18 cellular contexts compared by ENCODE assay signal in the genomic region with DNA sequence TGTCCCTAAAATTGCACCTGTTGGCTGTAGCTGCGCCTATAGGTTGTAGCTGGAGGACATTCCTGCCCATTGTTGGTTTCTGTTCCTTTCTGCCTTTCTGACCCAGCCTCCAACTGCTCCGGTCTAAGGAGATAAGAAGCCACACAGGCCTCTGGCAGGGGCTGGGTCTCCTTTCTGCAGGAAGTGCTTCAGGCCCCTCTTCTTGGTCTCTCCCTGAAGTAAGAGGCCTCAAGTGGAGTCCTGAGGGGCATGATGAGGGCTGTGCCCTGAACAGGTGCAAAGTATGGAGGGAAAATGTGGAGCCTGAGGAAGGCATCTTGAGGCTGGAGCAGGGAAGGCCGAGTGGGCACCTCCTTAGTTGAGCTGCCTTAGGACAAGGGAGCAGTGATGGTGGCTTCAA. TPM values are rescaled to one million over a fixed set of nuclear protein-coding genes. Genes with fewer than 3 reads are reported as not detected.
DNase-seq lines count a peak whose midpoint lies in the region; ATAC-seq and TF ChIP-seq lines count a peak whose summit lies in the region.
"Had no signal": no experiment of that assay in that cellular context is flagged by ENCODE, and none has a peak within 500 bp of the region (broad histone marks: within the 10 kb centered on the region; RNA-seq: fewer than 3 reads in every experiment).

No MANE protein-coding gene starts in this region.

- no peaks in the 10 kb centered on the region for H3K9me3 Mint-ChIP-seq in MCF 10A (ENCODE audit: unreplicated experiment)
- H3K9me3 Mint-ChIP-seq: activated B cell treated with CpG ODN at 0.5 μM for 24 hours; activated naive CD4-positive, alpha-beta T cell treated with anti-CD3 and anti-CD28 coated beads, Interleukin-2, amount 10 ng/mL, durations not matched to agents 7 days and 5 days; CD8-positive, alpha-beta T cell; central memory CD8-positive, alpha-beta T cell; nephron; stimulated activated naive B cell treated with anti-CD40 and anti-IgM and Interleukin-4, amounts not matched to agents 10 μg/mL and 1 μg/mL and 100 μg/mL, for 72 hours had no signal

- peak overlapping the region in 9 of 10 donors; percentile 2 to 79 (median 51) for H3K27ac ChIP-seq in heart right ventricle
- H3K27ac ChIP-seq in RWPE1: peak overlapping the region; percentile 52
- H3K27ac ChIP-seq in layer of hippocampus (ENCODE audit: low read depth, low read length): peak overlapping the region; percentile 13
- H3K27ac ChIP-seq in thyroid gland: peak overlapping the region; percentile 71 to 94 (median 93)
- H3K27ac ChIP-seq: foreskin keratinocyte had no signal

- H3K27ac Mint-ChIP-seq in MCF 10A (ENCODE audit: low read depth, unreplicated experiment): no peak overlapping the region
- H3K27ac Mint-ChIP-seq: activated B cell treated with CpG ODN at 0.5 μM for 24 hours; activated naive CD4-positive, alpha-beta T cell treated with anti-CD3 and anti-CD28 coated beads, Interleukin-2, amount 10 ng/mL, durations not matched to agents 7 days and 5 days; CD8-positive, alpha-beta T cell; nephron; stimulated activated naive B cell treated with anti-CD40 and anti-IgM and Interleukin-4, amounts not matched to agents 10 μg/mL and 1 μg/mL and 100 μg/mL, for 72 hours had no signal

- no peaks in the 10 kb centered on the region for H3K9me3 ChIP-seq in heart right ventricle
- H3K9me3 ChIP-seq in thyroid gland: no peaks in the 10 kb centered on the region

- TF ChIP-seq CTCF in heart right ventricle (IDR thresholded peaks at IDR 0.05) (no peak), RWPE1 (conservative IDR thresholded peaks at IDR 0.05; ENCODE audit: low read depth) (no peak), thyroid gland (IDR thresholded peaks at IDR 0.05) (no peak), MCF 10A (IDR thresholded peaks at IDR 0.05; ENCODE audit: unreplicated experiment) (no peak)

- ATAC-seq in heart right ventricle (peak in 2 of 8 donors; percentile 9 to 27), Right ventricle myocardium inferior (no peak), GM18505 (IDR thresholded peaks at IDR 0.05; ENCODE audit: unreplicated experiment) (no peak)

- H3K27me3 Mint-ChIP-seq in MCF 10A (ENCODE audit: insufficient read depth, unreplicated experiment): no peaks in the 10 kb centered on the region
- H3K27me3 Mint-ChIP-seq: central memory CD8-positive, alpha-beta T cell had no signal

- H3K27me3 ChIP-seq in heart right ventricle: no peaks in the 10 kb centered on the region
- no peaks in the 10 kb centered on the region for H3K27me3 ChIP-seq in layer of hippocampus (ENCODE audit: control insufficient read depth, insufficient read depth, low read length)
- H3K27me3 ChIP-seq in thyroid gland: no peaks in the 10 kb centered on the region

- peaks cover 32% of the 10 kb centered on the region for H3K4me1 Mint-ChIP-seq in MCF 10A (ENCODE audit: insufficient read depth, unreplicated experiment)
- H3K4me1 Mint-ChIP-seq: activated B cell treated with CpG ODN at 0.5 μM for 24 hours, nephron had no signal

- H3K4me3 Mint-ChIP-seq in MCF 10A (ENCODE audit: unreplicated experiment): no peak overlapping the region
- H3K4me3 Mint-ChIP-seq: activated B cell treated with CpG ODN at 0.5 μM for 24 hours; activated naive CD4-positive, alpha-beta T cell treated with anti-CD3 and anti-CD28 coated beads, Interleukin-2, amount 10 ng/mL, durations not matched to agents 7 days and 5 days; CD8-positive, alpha-beta T cell; central memory CD8-positive, alpha-beta T cell; nephron; stimulated activated naive B cell treated with anti-CD40 and anti-IgM and Interleukin-4, amounts not matched to agents 10 μg/mL and 1 μg/mL and 100 μg/mL, for 72 hours had no signal

- 77 to 83% methylated on average over 3 of the region's 3 CpGs for WGBS in heart right ventricle, 2 donors
- WGBS in thyroid gland, 2 donors: 67 to 89% methylated on average over 3 of the region's 3 CpGs

- intact Hi-C loops in heart right ventricle (cut with DNase I): loop anchor here in 3 of 10 donors (2.0 to 10.0 kb wide), 3 partner anchors 28 to 46 kb away; no protein-coding TSS in a partner anchor
- intact Hi-C loops in Right ventricle myocardium inferior (cut with DNase I): no loop called here
- intact Hi-C loops in thyroid gland (cut with DNase I): no loop called here
- intact Hi-C loops in MCF 10A (cut with micrococcal nuclease): loop anchor here (2.0 kb wide), 1 partner anchor 72 kb away; no protein-coding TSS in a partner anchor

- H3K36me3 ChIP-seq in heart right ventricle (no peaks in the 10 kb centered on the region), thyroid gland (no peaks in the 10 kb centered on the region)

- CTCF ChIA-PET in RWPE1 (lab: Yijun Ruan, JAX): interaction anchor here (0.6 to 2.0 kb wide), 8 partner anchors 20 to 73 kb away, joined by 3 to 9 read pairs (median 4); no protein-coding TSS in a partner anchor
- CTCF ChIA-PET in MCF 10A (lab: Yijun Ruan, JAX): interaction anchor here (0.6 to 10.8 kb wide), 19 partner anchors 11 to 139 kb away, joined by 3 to 166 read pairs (median 6); a partner anchor contains a TSS

- peaks cover 9 to 51% (median 32%) of the 10 kb centered on the region in 9 donors for H3K4me1 ChIP-seq in heart right ventricle
- H3K4me1 ChIP-seq in thyroid gland: peaks cover 18 to 56% of the 10 kb centered on the region in 2 donors
- H3K4me1 ChIP-seq: foreskin keratinocyte had no signal

- POLR2A ChIA-PET in RWPE1 (lab: Yijun Ruan, JAX; ENCODE audit: low non-redundant PET): interaction anchor here (0.6 kb wide), 1 partner anchor 17 kb away, joined by 3 read pairs; no protein-coding TSS in a partner anchor
- POLR2A ChIA-PET in MCF 10A (lab: Yijun Ruan, JAX): interaction anchor here (0.9 to 3.5 kb wide), 3 partner anchors 27 to 31 kb away, joined by 5 to 22 read pairs (median 5); no protein-coding TSS in a partner anchor

- H3K36me3 Mint-ChIP-seq in MCF 10A (ENCODE audit: insufficient read depth, unreplicated experiment): no peaks in the 10 kb centered on the region
- H3K36me3 Mint-ChIP-seq: activated naive CD4-positive, alpha-beta T cell treated with anti-CD3 and anti-CD28 coated beads, Interleukin-2, amount 10 ng/mL, durations not matched to agents 7 days and 5 days; CD8-positive, alpha-beta T cell; stimulated activated naive B cell treated with anti-CD40 and anti-IgM and Interleukin-4, amounts not matched to agents 10 μg/mL and 1 μg/mL and 100 μg/mL, for 72 hours had no signal

- BruUV-seq in MCF 10A (replicated peaks; lab: Mats Ljungman, UMichigan): no TSS peak

- no peak overlapping the region for H3K4me3 ChIP-seq in heart right ventricle
- H3K4me3 ChIP-seq in thyroid gland (replicated peaks in 1 of 3): no peak overlapping the region

- DNase-seq in heart right ventricle (no peak), Right ventricle myocardium inferior (ENCODE audit: missing footprints) (no peak), RWPE1 (ENCODE audit: low spot score) (no peak), thyroid gland (no peak), MCF 10A (ENCODE audit: unreplicated experiment) (no peak), GM19240 (ENCODE audit: insufficient read length, low spot score) (no peak)

- TF ChIP-seq POLR2A in thyroid gland (IDR thresholded peaks at IDR 0.05) (no peak), GM18505 (IDR thresholded peaks at IDR 0.05; ENCODE audit: borderline replicate concordance, extremely low read depth, insufficient read depth, insufficient read length) (no peak)

RNA-seq across cellular contexts. Expression of a gene that starts 10.4 kb away (rescaled TPM):
- total RNA-seq in heart right ventricle: under 1 TPM in 1 of 10 donors, not detected in 9; 0.62 TPM
- 1 to 10 TPM in 1 of 2 donors, not detected in 1; 1.2 TPM for polyA plus RNA-seq in heart right ventricle
- total RNA-seq in Right ventricle myocardium inferior: 0.19 TPM
- 100 to 1,000 TPM in 2 of 4 donors, 10 to 100 TPM in 2; 24.8 to 323 (median 116) TPM for total RNA-seq in thyroid gland
- total RNA-seq in MCF 10A (2022): 0.26 and 0.32 TPM in 2 replicates
- total RNA-seq: activated B cell treated with CpG ODN at 0.5 μM for 24 hours; CD8-positive, alpha-beta T cell; epithelial cell of proximal tubule; foreskin keratinocyte; kidney epithelial cell; LHCN-M2 had no signal
- polyA plus RNA-seq: foreskin keratinocyte had no signal

RNA-seq across cellular contexts. Expression of a gene that starts 15.8 kb away (rescaled TPM):
- total RNA-seq in heart right ventricle: 10 to 100 TPM in 1 of 10 donors, 1 to 10 TPM in 5, under 1 TPM in 4; 0.17 to 43.2 (median 1.2) TPM
- 1 to 10 TPM; 1.2 to 3.1 TPM for polyA plus RNA-seq in heart right ventricle
- total RNA-seq in Right ventricle myocardium inferior: 3.4 TPM
- 1 to 10 TPM in 1 of 4 donors, under 1 TPM in 2, not detected in 1; 0.22 to 3.6 (median 0.63) TPM for total RNA-seq in thyroid gland
- not detected in 2 replicates for total RNA-seq in MCF 10A (2022)
- total RNA-seq: epithelial cell of proximal tubule, foreskin keratinocyte, kidney epithelial cell, LHCN-M2 had no signal
- polyA plus RNA-seq: foreskin keratinocyte had no signal

Comparison
In these comparisons a context has a peak if more than half of its experiments do, and no peak if none do; other contexts are left out.
1. H3K27ac ChIP-seq: peak in every context shown above with its lines; median percentile 93 in thyroid gland; 52 in RWPE1; 51 in heart right ventricle; 13 in layer of hippocampus.
2. RNA of a gene that starts 10.4 kb away (total RNA-seq): 24.8 to 323 TPM in thyroid gland; 0.26 to 0.32 TPM in MCF 10A, 0.19 TPM in Right ventricle myocardium inferior (single experiment) and 0.62 TPM in heart right ventricle; every median in the first group is over 10 times any median in the second.